Comparison of ENCODE assay signal across 16 cellular contexts in genomic region chr12:25553083-25553482, GRCh38. TPM values are rescaled to one million over a fixed set of nuclear protein-coding genes. Genes with fewer than 3 reads are reported as not detected.
DNase-seq lines count a peak whose midpoint lies in the region; ATAC-seq, FAIRE-seq and TF ChIP-seq lines count a peak whose summit lies in the region.
"Had no signal": no experiment of that assay in that cellular context is flagged by ENCODE, and none has a peak within 500 bp of the region (broad histone marks: within the 10 kb centered on the region; RNA-seq: fewer than 3 reads in every experiment).

TSS of gene LMNTD1 (minus strand) at chr12:25553283. CDS start at chr12:25552959, 324 bp downstream.

- peak within 1 kb of the TSS; percentile 71 for H3K27ac ChIP-seq in brain microvascular endothelial cell
- no peak within 1 kb of the TSS for H3K27ac ChIP-seq in keratinocyte (ENCODE audit: control insufficient read depth, insufficient read depth, low read length)
- no peak within 1 kb of the TSS for H3K27ac ChIP-seq in upper lobe of left lung
- H3K27ac ChIP-seq: BLaER1, ovary had no signal

- peak; percentile 37 for DNase-seq in AG08396 (ENCODE audit: low spot score)
- peak; percentile 69 for DNase-seq in brain microvascular endothelial cell
- DNase-seq in keratinocyte (ENCODE audit: low read depth, low spot score): no peak
- DNase-seq in upper lobe of left lung: no peak
- DNase-seq: activated CD4-positive, alpha-beta T cell treated with anti-CD3 and anti-CD28 coated beads, Interleukin-2, amount 50 U/mL, for 1 hour; H7; midbrain; NCI-H526 treated with DMSO at 0.1 percent for 48 hours; ovary had no signal

- no peak for TF ChIP-seq CTCF in brain microvascular endothelial cell (IDR thresholded peaks at IDR 0.05; ENCODE audit: low read depth, low read length, missing control alignments)
- TF ChIP-seq CTCF in keratinocyte (optimal IDR thresholded peaks at IDR 0.05 in 1 of 3, IDR thresholded peaks at IDR 0.05 in 1 of 3, conservative IDR thresholded peaks at IDR 0.05 in 1 of 3; ENCODE audit: extremely low read depth in 1 of 3, insufficient read depth in 2 of 3, low read length in 3 of 3): no peak
- TF ChIP-seq CTCF in upper lobe of left lung (IDR thresholded peaks at IDR 0.05): no peak

- in situ Hi-C loops in brain microvascular endothelial cell (cut with HindIII; ENCODE audit: low pct_ligation_motif_present, low sequenced_read_pairs): no loop called here

- 0 to 33% methylated on average over 1 of the region's 1 CpG for WGBS in upper lobe of left lung, 2 donors

- H3K36me3 ChIP-seq in brain microvascular endothelial cell (replicated peaks): no peaks in the 10 kb centered on the region
- no peaks in the 10 kb centered on the region for H3K36me3 ChIP-seq in keratinocyte (ENCODE audit: control insufficient read depth in 2 of 2, extremely low read depth in 1 of 2, insufficient read depth in 2 of 2, low read length in 2 of 2)
- H3K36me3 ChIP-seq in upper lobe of left lung: no peaks in the 10 kb centered on the region
- H3K36me3 ChIP-seq: BLaER1, ovary had no signal

- ATAC-seq in HG03354 (IDR thresholded peaks at IDR 0.05; ENCODE audit: poor library complexity, severe bottlenecking, unreplicated experiment) (peak; percentile 68), GM19395 (IDR thresholded peaks at IDR 0.05; ENCODE audit: unreplicated experiment) (no peak), upper lobe of left lung (ENCODE audit: low FRiP score in 2 of 2) (no peak), GM18502 (IDR thresholded peaks at IDR 0.05; ENCODE audit: poor library complexity, unreplicated experiment) (no peak), HG02885 (IDR thresholded peaks at IDR 0.05; ENCODE audit: poor library complexity, unreplicated experiment) (no peak)

- H3K79me2 ChIP-seq in keratinocyte (ENCODE audit: control insufficient read depth, insufficient read depth, low read length): no peaks in the 10 kb centered on the region

- no peaks in the 10 kb centered on the region for H3K27me3 ChIP-seq in brain microvascular endothelial cell (replicated peaks)
- no peaks in the 10 kb centered on the region for H3K27me3 ChIP-seq in keratinocyte (ENCODE audit: control insufficient read depth, extremely low read depth, insufficient read depth, low read length)
- H3K27me3 ChIP-seq in upper lobe of left lung: no peaks in the 10 kb centered on the region
- H3K27me3 ChIP-seq: BLaER1, ovary had no signal

- H3K9me3 ChIP-seq in keratinocyte (ENCODE audit: control insufficient read depth, low read depth, low read length) (no peaks in the 10 kb centered on the region), upper lobe of left lung (no peaks in the 10 kb centered on the region)
- H3K9me3 ChIP-seq: BLaER1, ovary had no signal

- H3K4me3 ChIP-seq in brain microvascular endothelial cell (ENCODE audit: low read depth, low read length): no peak within 1 kb of the TSS
- no peak within 1 kb of the TSS for H3K4me3 ChIP-seq in keratinocyte (ENCODE audit: control insufficient read depth in 2 of 3, extremely low read depth in 1 of 3, insufficient read depth in 2 of 3, low read depth in 1 of 3, low read length in 3 of 3)
- no peak within 1 kb of the TSS for H3K4me3 ChIP-seq in upper lobe of left lung
- H3K4me3 ChIP-seq: BLaER1, ovary had no signal

- H2AFZ ChIP-seq in keratinocyte (ENCODE audit: control insufficient read depth, low read length): no peak within 1 kb of the TSS

- TF ChIP-seq EP300 in upper lobe of left lung (IDR thresholded peaks at IDR 0.05): no peak

- H3K9ac ChIP-seq in keratinocyte (ENCODE audit: control insufficient read depth, extremely low read depth, insufficient read depth, low read length): no peak within 1 kb of the TSS
- H3K9ac ChIP-seq: BLaER1 had no signal

- no peak within 1 kb of the TSS for H3K4me2 ChIP-seq in keratinocyte (ENCODE audit: control insufficient read depth, extremely low read depth, insufficient read depth, low read depth, low read length)
- H3K4me2 ChIP-seq: BLaER1 had no signal

- dilution Hi-C loops in keratinocyte (cut with MboI; ENCODE audit: extremely low pct_ligation_motif_present, low sequenced_read_pairs): no loop called here

- H4K20me1 ChIP-seq in keratinocyte (ENCODE audit: control insufficient read depth, extremely low read depth, insufficient read depth, low read length): no peaks in the 10 kb centered on the region
- H4K20me1 ChIP-seq: BLaER1 had no signal

- H3K9me1 ChIP-seq in keratinocyte (ENCODE audit: control insufficient read depth, extremely low read depth, insufficient read depth, low read length): no peaks in the 10 kb centered on the region

- H3K4me1 ChIP-seq in keratinocyte (ENCODE audit: control insufficient read depth, extremely low read depth, insufficient read depth, low read length) (no peaks in the 10 kb centered on the region), upper lobe of left lung (no peaks in the 10 kb centered on the region)
- H3K4me1 ChIP-seq: BLaER1 had no signal

- FAIRE-seq in keratinocyte (lab: Jason Lieb, UNC): peak; percentile 57

- TF ChIP-seq POLR2A in upper lobe of left lung (IDR thresholded peaks at IDR 0.05): no peak

RNA-seq across cellular contexts. Expression of gene LMNTD1, which starts in this region (rescaled TPM):
- polyA plus RNA-seq in keratinocyte: 0.14 to 0.42 TPM in 2 of 3 replicates, not detected in the other
- polyA plus RNA-seq in keratinocyte (2011; ENCODE audit: low read depth): not detected
- 0.18 and 0.38 TPM in 2 replicates for polyA plus RNA-seq in keratinocyte (2011; cell fraction: cytosol; rRNA removed)
- 0.29 TPM in 1 of 2 replicates, not detected in the other for polyA plus RNA-seq in keratinocyte (2011; cell fraction: nucleus; rRNA removed)
- not detected in 2 replicates for polyA plus RNA-seq in keratinocyte (2012; ENCODE audit: low replicate concordance)
- not detected in 3 replicates for polyA minus RNA-seq in keratinocyte
- polyA minus RNA-seq in keratinocyte (2011; cell fraction: cytosol; rRNA and poly(A)+ RNA removed): not detected
- polyA minus RNA-seq in keratinocyte (2011; cell fraction: nucleus; rRNA and poly(A)+ RNA removed): 2.0 TPM in 1 of 2 replicates, not detected in the other
- 10 to 100 TPM in 1 of 6 donors, 1 to 10 TPM in 4, not detected in 1; 1.6 to 17.8 (median 5.8) TPM for total RNA-seq in upper lobe of left lung
- total RNA-seq: activated T-helper 1 cell treated with anti-CD3 and anti-CD28 coated beads, Interleukin-12 subunit alpha, Interleukin-12 subunit beta, Interleukin-2, Interleukin-4 antibody, amounts not matched to agents 30 ng/mL and 10 ng/mL and 1 ng/mL, durations not matched to agents 14 hours and 24 hours and 36 hours; ureter had no signal
- polyA plus RNA-seq: ovary had no signal

Comparison
In these comparisons a context has a peak if more than half of its experiments do, and no peak if none do; other contexts are left out.
1. DNase-seq: peak in AG08396 (single experiment) and brain microvascular endothelial cell (single experiment); none in keratinocyte (single experiment) and upper lobe of left lung (0 of 2).